In the genomic region with DNA sequence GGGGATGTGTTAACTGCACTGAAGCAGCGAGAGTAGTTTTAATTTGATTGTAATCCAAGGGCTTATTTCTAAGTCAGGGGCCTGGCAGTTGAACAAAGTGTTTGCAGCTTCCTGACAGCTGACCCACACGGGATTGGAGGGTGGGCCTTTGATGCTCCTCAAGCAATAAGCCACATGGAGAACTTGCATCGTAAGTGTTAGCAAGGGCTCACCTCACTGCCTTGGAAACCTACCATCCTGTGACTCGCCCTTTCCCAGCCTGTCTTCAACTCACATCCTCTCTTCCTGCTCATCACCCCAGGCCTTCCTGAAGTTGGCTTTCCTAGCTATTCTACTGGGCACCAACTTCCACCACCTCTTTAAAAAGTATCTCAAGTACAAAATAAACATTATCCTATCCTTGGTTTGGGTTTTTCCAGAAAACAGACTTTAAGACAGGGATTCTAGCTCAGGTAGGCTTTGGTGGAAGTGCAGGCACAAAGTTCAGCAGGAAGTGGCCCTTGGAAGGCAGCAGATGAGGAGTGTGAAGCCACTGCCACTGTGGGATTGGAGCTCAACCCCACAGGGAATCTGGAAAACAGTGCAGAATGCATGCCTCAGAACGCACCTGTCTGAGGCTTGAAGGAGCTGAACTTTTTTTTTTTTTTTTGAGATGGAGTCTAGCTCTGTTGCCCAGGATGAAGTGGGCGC, we compare ENCODE assay signal across 19 cellular contexts. TPM values are rescaled to one million over a fixed set of nuclear protein-coding genes. Genes with fewer than 3 reads are reported as not detected.
DNase-seq lines count a peak whose midpoint lies in the region; ATAC-seq and TF ChIP-seq lines count a peak whose summit lies in the region.
"Had no signal": no experiment of that assay in that cellular context is flagged by ENCODE, and none has a peak within 500 bp of the region (broad histone marks: within the 10 kb centered on the region; RNA-seq: fewer than 3 reads in every experiment).

No MANE protein-coding gene starts in this region.

- no peak overlapping the region for H3K4me2 ChIP-seq in H9 (ENCODE audit: insufficient read depth, insufficient read length, low read length)

- H3K4me3 Mint-ChIP-seq in activated CD4-positive, alpha-beta T cell treated with anti-CD3 and anti-CD28 coated beads, Interleukin-2, amount 10 ng/mL, durations not matched to agents 24 days and 14 days: no peak overlapping the region
- H3K4me3 Mint-ChIP-seq in H9: no peak overlapping the region
- H3K4me3 Mint-ChIP-seq in activated CD8-positive, alpha-beta T cell treated with anti-CD3 and anti-CD28 coated beads, Interleukin-2, amount 10 ng/mL, durations not matched to agents 7 days and 5 days: no peak overlapping the region
- H3K4me3 Mint-ChIP-seq: activated T-cell treated with anti-CD3 and anti-CD28 coated beads, Interleukin-2, amount 50 U/mL, for 4 hours; CD14-positive monocyte; central memory CD8-positive, alpha-beta T cell had no signal

- H3K56ac ChIP-seq in H9 (ENCODE audit: insufficient read length, low read depth, low read length): no peak overlapping the region

- H2BK20ac ChIP-seq in H9 (ENCODE audit: low read depth, low read length, poor library complexity, severe bottlenecking): no peak overlapping the region

- no peak overlapping the region for H3K4ac ChIP-seq in H9 (ENCODE audit: low read depth, low read length)

- H3K4me1 ChIP-seq in H9 (ENCODE audit: insufficient read depth, low read length): no peaks in the 10 kb centered on the region
- H3K4me1 ChIP-seq in mucosa of descending colon (ENCODE audit: low read depth): no peaks in the 10 kb centered on the region

- no peak for DNase-seq in activated CD4-positive, alpha-beta T cell treated with anti-CD3 and anti-CD28 coated beads, Interleukin-2, amount 10 ng/mL, durations not matched to agents 24 days and 14 days
- DNase-seq in activated CD4-positive, alpha-beta T cell treated with anti-CD3 and anti-CD28 coated beads for 4 hours: no peak
- no peak for DNase-seq in H9
- DNase-seq in activated CD8-positive, alpha-beta T cell treated with anti-CD3 and anti-CD28 coated beads, Interleukin-2, amount 10 ng/mL, durations not matched to agents 7 days and 5 days: no peak
- DNase-seq in mucosa of descending colon: no peak
- DNase-seq in SHP77 (lab: John Stamatoyannopoulos, UW): no peak
- no peak for DNase-seq in stimulated activated CD4-positive, alpha-beta T cell treated with anti-CD3 and anti-CD28 coated beads, Interleukin-1b, Interleukin-23, amount 100 ng/mL, for 48 hours
- DNase-seq in retina: no peak
- DNase-seq: activated T-cell treated with anti-CD3 and anti-CD28 coated beads, Interleukin-2, amount 50 U/mL, for 4 hours; amniotic stem cell; DMS79; NCI-H1048; NCI-H2107; stomach; uterus had no signal

- no peaks in the 10 kb centered on the region for H4K20me1 ChIP-seq in H9 (ENCODE audit: control insufficient read depth, insufficient read depth, insufficient read length)

- H3K36me3 ChIP-seq in mucosa of descending colon (ENCODE audit: low read depth): no peaks in the 10 kb centered on the region
- H3K36me3 ChIP-seq: uterus had no signal

- peaks cover 22% of the 10 kb centered on the region for H3K4me1 Mint-ChIP-seq in activated CD4-positive, alpha-beta T cell treated with anti-CD3 and anti-CD28 coated beads, Interleukin-2, amount 10 ng/mL, durations not matched to agents 24 days and 14 days
- H3K4me1 Mint-ChIP-seq in H9: peaks cover 7 to 9% of the 10 kb centered on the region in 2 experiments
- peaks cover 44% of the 10 kb centered on the region for H3K4me1 Mint-ChIP-seq in activated CD8-positive, alpha-beta T cell treated with anti-CD3 and anti-CD28 coated beads, Interleukin-2, amount 10 ng/mL, durations not matched to agents 7 days and 5 days (ENCODE audit: low read depth)

- H4K5ac ChIP-seq in H9 (ENCODE audit: insufficient read length, low read depth, low read length): no peak overlapping the region

- no peak overlapping the region for H3K23ac ChIP-seq in H9 (ENCODE audit: insufficient read length, low read depth, low read length)

- H3T11ph ChIP-seq in H9 (ENCODE audit: low read length): no peak overlapping the region

- H4K91ac ChIP-seq in H9 (ENCODE audit: insufficient read length, low read depth, low read length): no peak overlapping the region

- no peak overlapping the region for H4K8ac ChIP-seq in H9 (replicated peaks; ENCODE audit: insufficient read length, low read depth, low read length)

- no peak overlapping the region for H3K9ac ChIP-seq in H9 (ENCODE audit: extremely low read depth, insufficient read length, low read length)

- POLR2A ChIA-PET in activated CD8-positive, alpha-beta T cell treated with anti-CD3 and anti-CD28 coated beads, Interleukin-2, amount 10 ng/mL, durations not matched to agents 7 days and 5 days (lab: Charles Lee): interaction anchor here (0.6 kb wide), 1 partner anchor 329 kb away, joined by 4 read pairs; no protein-coding TSS in a partner anchor

- H2BK5ac ChIP-seq in H9 (ENCODE audit: insufficient read length, low read length): no peak overlapping the region

- CTCF ChIA-PET in activated CD8-positive, alpha-beta T cell treated with anti-CD3 and anti-CD28 coated beads, Interleukin-2, amount 10 ng/mL, durations not matched to agents 7 days and 5 days (lab: Charles Lee): interaction anchor here (0.9 to 1.0 kb wide), 2 partner anchors 10 to 27 kb away, joined by 4 read pairs; no protein-coding TSS in a partner anchor

- H3K9me3 ChIP-seq in H9 (ENCODE audit: control insufficient read depth, low read depth, low read length) (no peaks in the 10 kb centered on the region), mucosa of descending colon (no peaks in the 10 kb centered on the region)
- H3K9me3 ChIP-seq: stomach, uterus had no signal

- ATAC-seq in activated CD8-positive, alpha-beta T cell treated with anti-CD3 and anti-CD28 coated beads, Interleukin-2, amount 10 ng/mL, durations not matched to agents 7 days and 5 days: no peak
- ATAC-seq in mucosa of descending colon: peak; percentile 18
- ATAC-seq: activated CD4-positive, CD25-positive, alpha-beta regulatory T cell treated with anti-CD3 and anti-CD28 coated beads, Interleukin-2, amount 50 U/mL, for 24 hours; activated T-cell treated with anti-CD3 and anti-CD28 coated beads, Interleukin-2, amount 50 U/mL, for 4 hours had no signal

- no peaks in the 10 kb centered on the region for H3K27me3 ChIP-seq in H9 (ENCODE audit: insufficient read depth, low read length)
- H3K27me3 ChIP-seq: stomach, uterus had no signal

- peaks cover 3% of the 10 kb centered on the region for H3K79me1 ChIP-seq in H9 (ENCODE audit: insufficient read depth, low read depth, low read length, poor library complexity, severe bottlenecking)

- H3K14ac ChIP-seq in H9 (ENCODE audit: insufficient read depth, low read length): no peak overlapping the region

- no CpG with 5 or more reads among the region's 6 CpGs for WGBS in H9 (ENCODE audit: extremely low coverage, insufficient read length, low lambda C conversion rate)

- no peak overlapping the region for H3K18ac ChIP-seq in H9 (ENCODE audit: insufficient read length, low read depth, low read length)

- H3K9me3 Mint-ChIP-seq in activated CD4-positive, alpha-beta T cell treated with anti-CD3 and anti-CD28 coated beads, Interleukin-2, amount 10 ng/mL, durations not matched to agents 24 days and 14 days: no peaks in the 10 kb centered on the region
- H3K9me3 Mint-ChIP-seq in H9: no peaks in the 10 kb centered on the region
- no peaks in the 10 kb centered on the region for H3K9me3 Mint-ChIP-seq in activated CD8-positive, alpha-beta T cell treated with anti-CD3 and anti-CD28 coated beads, Interleukin-2, amount 10 ng/mL, durations not matched to agents 7 days and 5 days (ENCODE audit: insufficient read depth)
- H3K9me3 Mint-ChIP-seq: activated T-cell treated with anti-CD3 and anti-CD28 coated beads, Interleukin-2, amount 50 U/mL, for 4 hours; central memory CD8-positive, alpha-beta T cell had no signal

- H2AFZ ChIP-seq in H9 (ENCODE audit: low read length): no peak overlapping the region

- H2BK12ac ChIP-seq in H9 (ENCODE audit: insufficient read length, low read depth, low read length): no peak overlapping the region

- H3K27ac Mint-ChIP-seq in activated CD4-positive, alpha-beta T cell treated with anti-CD3 and anti-CD28 coated beads, Interleukin-2, amount 10 ng/mL, durations not matched to agents 24 days and 14 days: peak overlapping the region; percentile 59
- peak overlapping the region; percentile 23 to 42 (median 40); a peak in 3 of 7 replicates for H3K27ac Mint-ChIP-seq in H9
- H3K27ac Mint-ChIP-seq in activated CD8-positive, alpha-beta T cell treated with anti-CD3 and anti-CD28 coated beads, Interleukin-2, amount 10 ng/mL, durations not matched to agents 7 days and 5 days: peak overlapping the region; percentile 44

- TF ChIP-seq CTCF in H9 (conservative IDR thresholded peaks at IDR 0.05) (no peak), mucosa of descending colon (IDR thresholded peaks at IDR 0.05) (no peak)

- intact Hi-C loops in activated CD4-positive, alpha-beta T cell treated with anti-CD3 and anti-CD28 coated beads, Interleukin-2, amount 10 ng/mL, durations not matched to agents 24 days and 14 days (cut with micrococcal nuclease): no loop called here
- intact Hi-C loops in mucosa of descending colon (cut with DNase I, micrococcal nuclease): no loop called here

- no peak overlapping the region for H2BK120ac ChIP-seq in H9 (ENCODE audit: low read depth, low read length, poor library complexity, severe bottlenecking)

- no peaks in the 10 kb centered on the region for H3K27me3 Mint-ChIP-seq in activated CD4-positive, alpha-beta T cell treated with anti-CD3 and anti-CD28 coated beads, Interleukin-2, amount 10 ng/mL, durations not matched to agents 24 days and 14 days
- no peaks in the 10 kb centered on the region for H3K27me3 Mint-ChIP-seq in H9 (ENCODE audit: low read depth)
- no peaks in the 10 kb centered on the region for H3K27me3 Mint-ChIP-seq in activated CD8-positive, alpha-beta T cell treated with anti-CD3 and anti-CD28 coated beads, Interleukin-2, amount 10 ng/mL, durations not matched to agents 7 days and 5 days (ENCODE audit: low read depth)
- H3K27me3 Mint-ChIP-seq: central memory CD8-positive, alpha-beta T cell had no signal

- peaks cover 39% of the 10 kb centered on the region for H3K36me3 Mint-ChIP-seq in activated CD4-positive, alpha-beta T cell treated with anti-CD3 and anti-CD28 coated beads, Interleukin-2, amount 10 ng/mL, durations not matched to agents 24 days and 14 days (ENCODE audit: low read depth)
- H3K36me3 Mint-ChIP-seq in H9 (ENCODE audit: insufficient read depth in 1 of 3, low read depth in 3 of 3): peaks cover 20 to 51% (median 25%) of the 10 kb centered on the region in 3 experiments
- H3K36me3 Mint-ChIP-seq in activated CD8-positive, alpha-beta T cell treated with anti-CD3 and anti-CD28 coated beads, Interleukin-2, amount 10 ng/mL, durations not matched to agents 7 days and 5 days (ENCODE audit: low read depth): peaks cover 57% of the 10 kb centered on the region

- H2BK15ac ChIP-seq in H9 (ENCODE audit: low read depth, low read length): no peak overlapping the region

- no peak overlapping the region for H3K4me3 ChIP-seq in mucosa of descending colon
- H3K4me3 ChIP-seq: stomach, uterus had no signal

- no peak overlapping the region for H2AK5ac ChIP-seq in H9 (ENCODE audit: insufficient read length, low read length)

- no peaks in the 10 kb centered on the region for H3K23me2 ChIP-seq in H9 (ENCODE audit: insufficient read length, low read depth, low read length, poor library complexity, severe bottlenecking)

- 0 out of 2 replicates have a peak, but pooled peaks cover 2% of the 10 kb centered on the region for H3K79me2 ChIP-seq in H9 (ENCODE audit: insufficient read depth, low read length)

- H3K27ac ChIP-seq in H9 (ENCODE audit: insufficient read length, low read depth, low read length): no peak overlapping the region
- H3K27ac ChIP-seq: RWPE1, stomach, uterus had no signal

RNA-seq across cellular contexts. Expression of a gene that starts 31.6 kb away (rescaled TPM):
- 30.4 and 30.9 TPM in 2 replicates for total RNA-seq in activated CD4-positive, alpha-beta T cell treated with anti-CD3 and anti-CD28 coated beads, Interleukin-2, amount 10 ng/mL, durations not matched to agents 24 days and 14 days
- total RNA-seq in H9 (2021) (53.1 and 55.3 TPM in 2 replicates), mucosa of descending colon (10 to 100 TPM; 27.1 to 44.6 (median 30.0) TPM)
- total RNA-seq in activated CD8-positive, alpha-beta T cell treated with anti-CD3 and anti-CD28 coated beads, Interleukin-2, amount 10 ng/mL, durations not matched to agents 7 days and 5 days: 10 to 100 TPM; 41.2 to 44.3 TPM
